Comparison of ENCODE assay signal across 10 cellular contexts in genomic region chr12:50059440-50060119, GRCh38. TPM values are rescaled to one million over a fixed set of nuclear protein-coding genes. Genes with fewer than 3 reads are reported as not detected.
A peak's percentile ranks its signal among the peaks of the same experiment; 100 is the strongest.
DNase-seq lines count a peak whose midpoint lies in the region; ATAC-seq and TF ChIP-seq lines count a peak whose summit lies in the region.
"Had no signal": no experiment of that assay in that cellular context is flagged by ENCODE, and none has a peak within 500 bp of the region (broad histone marks: within the 10 kb centered on the region; RNA-seq: fewer than 3 reads in every experiment).

No MANE protein-coding gene starts in this region.

- peak; percentile 95 for DNase-seq in Kasumi-1 (lab: John Stamatoyannopoulos, UW)
- DNase-seq in activated T-cell treated with anti-CD3 and anti-CD28 coated beads, Interleukin-2, amount 50 U/mL, for 24 hours = peak; percentile 70
- DNase-seq in stimulated activated CD4-positive, alpha-beta T cell treated with anti-CD3 and anti-CD28 coated beads, Interleukin-4, amount 100 ng/mL, for 24 hours = peak; percentile 43
- DNase-seq in endodermal cell = no peak
- DNase-seq: brain microvascular endothelial cell; left colon; NCI-H526 treated with DMSO at 0.1 percent for 48 hours; stimulated activated naive B cell treated with anti-CD40 and anti-IgM and Interleukin-4, amounts not matched to agents 10 μg/mL and 1 μg/mL and 100 μg/mL, for 72 hours had no signal

- H3K27ac Mint-ChIP-seq in activated T-cell treated with anti-CD3 and anti-CD28 coated beads, Interleukin-2, amount 50 U/mL, for 24 hours = peak overlapping the region; percentile 89
- H3K27ac Mint-ChIP-seq in endodermal cell = no peak overlapping the region
- H3K27ac Mint-ChIP-seq: stimulated activated naive B cell treated with anti-CD40 and anti-IgM and Interleukin-4, amounts not matched to agents 10 μg/mL and 1 μg/mL and 100 μg/mL, for 72 hours had no signal

- H3K4me1 ChIP-seq in endodermal cell (ENCODE audit: control insufficient read depth, insufficient read depth, low read length) = no peaks in the 10 kb centered on the region

- 74 to 80% methylated on average over 7 to 12 of the region's 12 CpGs for WGBS in endodermal cell (ENCODE audit: insufficient coverage in 1 of 2, insufficient read length in 1 of 2), 2 experiments

- H3K36me3 ChIP-seq in endodermal cell (ENCODE audit: control insufficient read depth, insufficient read depth, low read length) = no peaks in the 10 kb centered on the region
- H3K36me3 ChIP-seq: brain microvascular endothelial cell had no signal

- no peak overlapping the region for H3K27ac ChIP-seq in endodermal cell (ENCODE audit: low read depth, low read length)
- H3K27ac ChIP-seq: brain microvascular endothelial cell had no signal

- H3K9me3 ChIP-seq in endodermal cell (ENCODE audit: control insufficient read depth, low read length) = no peaks in the 10 kb centered on the region

- no peak overlapping the region for H3K9ac ChIP-seq in endodermal cell (ENCODE audit: extremely low read depth, low read length, poor library complexity, severe bottlenecking)

- peaks cover 26% of the 10 kb centered on the region for H3K36me3 Mint-ChIP-seq in activated T-cell treated with anti-CD3 and anti-CD28 coated beads, Interleukin-2, amount 50 U/mL, for 24 hours (ENCODE audit: low read depth)
- H3K36me3 Mint-ChIP-seq in endodermal cell (ENCODE audit: low read depth) = no peaks in the 10 kb centered on the region
- H3K36me3 Mint-ChIP-seq: stimulated activated naive B cell treated with anti-CD40 and anti-IgM and Interleukin-4, amounts not matched to agents 10 μg/mL and 1 μg/mL and 100 μg/mL, for 72 hours had no signal

- peaks cover 43% of the 10 kb centered on the region for H3K4me1 Mint-ChIP-seq in activated T-cell treated with anti-CD3 and anti-CD28 coated beads, Interleukin-2, amount 50 U/mL, for 24 hours (ENCODE audit: low read depth)
- peaks cover 9% of the 10 kb centered on the region for H3K4me1 Mint-ChIP-seq in endodermal cell

- H3K4me3 ChIP-seq in endodermal cell (ENCODE audit: low read length) = no peak overlapping the region

- H3K4me3 Mint-ChIP-seq in activated T-cell treated with anti-CD3 and anti-CD28 coated beads, Interleukin-2, amount 50 U/mL, for 24 hours = peak overlapping the region; percentile 73
- no peak overlapping the region for H3K4me3 Mint-ChIP-seq in endodermal cell
- H3K4me3 Mint-ChIP-seq: stimulated activated naive B cell treated with anti-CD40 and anti-IgM and Interleukin-4, amounts not matched to agents 10 μg/mL and 1 μg/mL and 100 μg/mL, for 72 hours had no signal

- peaks cover 29% of the 10 kb centered on the region for H3K27me3 Mint-ChIP-seq in activated T-cell treated with anti-CD3 and anti-CD28 coated beads, Interleukin-2, amount 50 U/mL, for 24 hours
- peaks cover 89% of the 10 kb centered on the region for H3K27me3 Mint-ChIP-seq in endodermal cell (ENCODE audit: insufficient read depth)

- ATAC-seq in HG03135 (IDR thresholded peaks at IDR 0.05; ENCODE audit: unreplicated experiment) (no peak), HG03025 (IDR thresholded peaks at IDR 0.05; ENCODE audit: low FRiP score, unreplicated experiment) (no peak)
- ATAC-seq: left colon had no signal

- no peaks in the 10 kb centered on the region for H3K9me3 Mint-ChIP-seq in activated T-cell treated with anti-CD3 and anti-CD28 coated beads, Interleukin-2, amount 50 U/mL, for 24 hours
- no peaks in the 10 kb centered on the region for H3K9me3 Mint-ChIP-seq in endodermal cell
- H3K9me3 Mint-ChIP-seq: stimulated activated naive B cell treated with anti-CD40 and anti-IgM and Interleukin-4, amounts not matched to agents 10 μg/mL and 1 μg/mL and 100 μg/mL, for 72 hours had no signal

- TF ChIP-seq CTCF in endodermal cell (conservative IDR thresholded peaks at IDR 0.05) = no peak

- H3K27me3 ChIP-seq in endodermal cell (ENCODE audit: control insufficient read depth, insufficient read depth, low read length, poor library complexity, severe bottlenecking) = peaks cover 66% of the 10 kb centered on the region
- H3K27me3 ChIP-seq: brain microvascular endothelial cell had no signal

RNA-seq across cellular contexts. Expression of gene ASIC1, which starts 2.2 kb away (rescaled TPM):
- 1 to 10 TPM; 4.2 to 5.2 TPM for total RNA-seq in endodermal cell
- polyA plus RNA-seq in endodermal cell (2013, experiment 1 of 2) = 19.3 TPM
- 17.1 TPM for polyA plus RNA-seq in endodermal cell (2013, experiment 2 of 2)

RNA-seq across cellular contexts. Expression of gene SMARCD1, which starts 25.6 kb away (rescaled TPM):
- 100 to 1,000 TPM; 118 to 125 TPM for total RNA-seq in endodermal cell
- 161 TPM for polyA plus RNA-seq in endodermal cell (2013, experiment 1 of 2)
- 129 TPM for polyA plus RNA-seq in endodermal cell (2013, experiment 2 of 2)

RNA-seq across cellular contexts. Expression of gene RACGAP1, which starts 34.3 kb away (rescaled TPM):
- 10 to 100 TPM; 49.6 to 96.6 TPM for total RNA-seq in endodermal cell
- polyA plus RNA-seq in endodermal cell (2013, experiment 1 of 2) = 76.4 TPM
- 79.6 TPM for polyA plus RNA-seq in endodermal cell (2013, experiment 2 of 2)

RNA-seq across cellular contexts. Expression of gene GPD1, which starts 44.2 kb away (rescaled TPM):
- 1 to 10 TPM in 1 of 2 donors, under 1 TPM in 1; 0.93 to 1.1 TPM for total RNA-seq in endodermal cell
- 0.32 TPM for polyA plus RNA-seq in endodermal cell (2013, experiment 1 of 2)
- 0.46 TPM for polyA plus RNA-seq in endodermal cell (2013, experiment 2 of 2)

RNA-seq across cellular contexts. Expression of gene COX14, which starts 52.5 kb away (rescaled TPM):
- 10 to 100 TPM; 26.0 to 26.7 TPM for total RNA-seq in endodermal cell
- 27.9 TPM for polyA plus RNA-seq in endodermal cell (2013, experiment 1 of 2)
- 20.5 TPM for polyA plus RNA-seq in endodermal cell (2013, experiment 2 of 2)
